15 cellular contexts compared by ENCODE assay signal in genomic region chr2:176063958-176064357, GRCh38. TPM values are rescaled to one million over a fixed set of nuclear protein-coding genes. Genes with fewer than 3 reads are reported as not detected.
DNase-seq lines count a peak whose midpoint lies in the region; TF ChIP-seq lines count a peak whose summit lies in the region.
"Had no signal": no experiment of that assay in that cellular context is flagged by ENCODE, and none has a peak within 500 bp of the region (broad histone marks: within the 10 kb centered on the region; RNA-seq: fewer than 3 reads in every experiment).

No MANE protein-coding gene starts in this region.

- no peak overlapping the region for H3K4ac ChIP-seq in neuronal stem cell (ENCODE audit: low read length)

- H2BK12ac ChIP-seq in neuronal stem cell (ENCODE audit: low read length), result no peak overlapping the region

- no peak overlapping the region for H2BK120ac ChIP-seq in neuronal stem cell (ENCODE audit: low read depth, low read length)

- no CpG with 5 or more reads among the region's 2 CpGs for WGBS in neuronal stem cell (ENCODE audit: extremely low coverage in 2 of 2, insufficient read length in 2 of 2, insufficient replicate concordance in 1 of 2), 2 donors
- 48 to 57% methylated on average over 2 of the region's 2 CpGs for WGBS in tibial nerve, 2 donors

- no peak overlapping the region for H3K23ac ChIP-seq in neuronal stem cell (ENCODE audit: low read depth, low read length, poor library complexity)

- peaks cover 36% of the 10 kb centered on the region for H3K27me3 ChIP-seq in BLaER1
- H3K27me3 ChIP-seq in neuronal stem cell (ENCODE audit: control insufficient read depth in 3 of 3, insufficient read depth in 3 of 3, low read depth in 1 of 3, low read length in 3 of 3), result peaks cover 6 to 39% (median 24%) of the 10 kb centered on the region in 3 experiments
- peaks cover 0 to 92% of the 10 kb centered on the region in 2 donors for H3K27me3 ChIP-seq in tibial nerve

- H4K8ac ChIP-seq in neuronal stem cell (ENCODE audit: low read depth, low read length), result no peak overlapping the region

- H3K4me2 ChIP-seq in BLaER1 (peak overlapping the region; percentile 12; the same call in 1 of the 2 replicates), neuronal stem cell (ENCODE audit: insufficient read depth, low read length, poor library complexity, severe bottlenecking) (no peak overlapping the region)

- H2BK5ac ChIP-seq in neuronal stem cell (ENCODE audit: low read length), result no peak overlapping the region

- no peak for TF ChIP-seq POLR2A in tibial nerve (IDR thresholded peaks at IDR 0.05)

- H3K4me3 ChIP-seq in BLaER1 (no peak overlapping the region), neuronal stem cell (ENCODE audit: low read length in 2 of 2) (no peak overlapping the region), tibial nerve (no peak overlapping the region)

- no peak for TF ChIP-seq EP300 in tibial nerve (IDR thresholded peaks at IDR 0.05)

- H3K9ac ChIP-seq in BLaER1 (no peak overlapping the region), neuronal stem cell (ENCODE audit: low read depth, low read length, poor library complexity) (no peak overlapping the region)

- H3K9me3 ChIP-seq in BLaER1 (peaks cover 26% of the 10 kb centered on the region), neuronal stem cell (replicated peaks in 1 of 2; ENCODE audit: control insufficient read depth in 2 of 2, insufficient read depth in 1 of 2, low read depth in 1 of 2, low read length in 2 of 2) (peaks cover 0 to 4% of the 10 kb centered on the region in 2 donors), tibial nerve (no peaks in the 10 kb centered on the region)

- TF ChIP-seq CTCF in tibial nerve (IDR thresholded peaks at IDR 0.05), result no peak

- H2AK5ac ChIP-seq in neuronal stem cell (ENCODE audit: low read depth, low read length), result no peak overlapping the region

- H4K20me1 ChIP-seq in BLaER1, result no peaks in the 10 kb centered on the region

- no peak overlapping the region for H3K27ac ChIP-seq in BLaER1
- H3K27ac ChIP-seq in neuronal stem cell (replicated peaks; ENCODE audit: low read length), result no peak overlapping the region
- no peak overlapping the region for H3K27ac ChIP-seq in tibial nerve

- DNase-seq in DMS53 (lab: John Stamatoyannopoulos, UW) (peak; percentile 64), MV-4-11 (lab: John Stamatoyannopoulos, UW) (peak; percentile 11), NCI-H774 (lab: John Stamatoyannopoulos, UW) (peak; percentile 50), NCI-H446 (lab: John Stamatoyannopoulos, UW) (no peak), NCI-H2171 treated with DMSO at 0.1 percent for 48 hours (lab: John Stamatoyannopoulos, UW) (no peak), neuronal stem cell (ENCODE audit: low spot score) (no peak), tibial nerve (ENCODE audit: low spot score in 2 of 2) (no peak)
- DNase-seq: activated CD4-positive, CD25-positive, alpha-beta regulatory T cell; activated naive CD4-positive, alpha-beta T cell treated with anti-CD3 and anti-CD28 coated beads, Interleukin-2, amount 10 ng/mL, durations not matched to agents 7 days and 5 days; DND-41; glutamatergic neuron; H7 had no signal

- H3K4me1 ChIP-seq in BLaER1 (peaks cover 8% of the 10 kb centered on the region; the same call in 1 of the 2 replicates), neuronal stem cell (ENCODE audit: control insufficient read depth in 2 of 2, insufficient read depth in 1 of 2, low read depth in 1 of 2, low read length in 2 of 2) (peaks cover 0 to 3% of the 10 kb centered on the region in 2 donors), tibial nerve (peaks cover 0 to 25% (median 12%) of the 10 kb centered on the region in 4 donors)

- H2BK15ac ChIP-seq in neuronal stem cell (ENCODE audit: low read length), result no peak overlapping the region

- H3K14ac ChIP-seq in neuronal stem cell (ENCODE audit: low read length), result no peak overlapping the region

- H3K18ac ChIP-seq in neuronal stem cell (ENCODE audit: low read length), result no peak overlapping the region

- H4K91ac ChIP-seq in neuronal stem cell (ENCODE audit: low read depth, low read length, poor library complexity), result no peak overlapping the region

- no peak overlapping the region for H2AFZ ChIP-seq in neuronal stem cell (ENCODE audit: low read length)

- no peaks in the 10 kb centered on the region for H3K79me1 ChIP-seq in neuronal stem cell (ENCODE audit: low read depth, low read length)

- H3K36me3 ChIP-seq in BLaER1, result no peaks in the 10 kb centered on the region
- no peaks in the 10 kb centered on the region for H3K36me3 ChIP-seq in neuronal stem cell (replicated peaks in 1 of 2; ENCODE audit: control insufficient read depth in 2 of 2, insufficient read depth in 2 of 2, low read length in 2 of 2)
- no peaks in the 10 kb centered on the region for H3K36me3 ChIP-seq in tibial nerve

RNA-seq across cellular contexts. Expression of gene EVX2, which starts 19.8 kb away (rescaled TPM):
- polyA plus RNA-seq in neuronal stem cell (2013, experiment 1 of 2), result not detected
- not detected for polyA plus RNA-seq in neuronal stem cell (2013, experiment 2 of 2)
- not detected for total RNA-seq in tibial nerve
- total RNA-seq: H7; natural killer cell treated with Interleukin-12 subunit alpha and Interleukin-12 subunit beta and Interleukin-15 and Interleukin-18, amount 100 ng/mL, for 72 hours had no signal
- polyA plus RNA-seq: esophagus had no signal

RNA-seq across cellular contexts. Expression of gene HOXD13, which starts 28.6 kb away (rescaled TPM):
- 0.03 TPM for polyA plus RNA-seq in neuronal stem cell (2013, experiment 1 of 2)
- 0.03 TPM for polyA plus RNA-seq in neuronal stem cell (2013, experiment 2 of 2)
- total RNA-seq in tibial nerve, result under 1 TPM in 1 of 4 donors, not detected in 3; 0.21 TPM
- total RNA-seq: natural killer cell treated with Interleukin-12 subunit alpha and Interleukin-12 subunit beta and Interleukin-15 and Interleukin-18, amount 100 ng/mL, for 72 hours had no signal
- polyA plus RNA-seq: esophagus had no signal

RNA-seq across cellular contexts. Expression of gene HOXD12, which starts 35.6 kb away (rescaled TPM):
- not detected for polyA plus RNA-seq in neuronal stem cell (2013, experiment 1 of 2)
- polyA plus RNA-seq in neuronal stem cell (2013, experiment 2 of 2), result not detected
- not detected for total RNA-seq in tibial nerve
- total RNA-seq: H7; natural killer cell treated with Interleukin-12 subunit alpha and Interleukin-12 subunit beta and Interleukin-15 and Interleukin-18, amount 100 ng/mL, for 72 hours had no signal
- polyA plus RNA-seq: esophagus had no signal

RNA-seq across cellular contexts. Expression of gene HOXD11, which starts 43.1 kb away (rescaled TPM):
- polyA plus RNA-seq in neuronal stem cell (2013, experiment 1 of 2), result not detected
- not detected for polyA plus RNA-seq in neuronal stem cell (2013, experiment 2 of 2)
- total RNA-seq in tibial nerve, result 1 to 10 TPM in 2 of 4 donors, under 1 TPM in 1, not detected in 1; 0.21 to 1.8 (median 1.2) TPM
- total RNA-seq: H7; natural killer cell treated with Interleukin-12 subunit alpha and Interleukin-12 subunit beta and Interleukin-15 and Interleukin-18, amount 100 ng/mL, for 72 hours had no signal

RNA-seq across cellular contexts. Expression of gene HOXD10, which starts 52.6 kb away (rescaled TPM):
- not detected for polyA plus RNA-seq in neuronal stem cell (2013, experiment 1 of 2)
- not detected for polyA plus RNA-seq in neuronal stem cell (2013, experiment 2 of 2)
- total RNA-seq in tibial nerve, result 1 to 10 TPM in 2 of 4 donors, under 1 TPM in 2; 0.39 to 2.1 (median 1.1) TPM
- total RNA-seq: natural killer cell treated with Interleukin-12 subunit alpha and Interleukin-12 subunit beta and Interleukin-15 and Interleukin-18, amount 100 ng/mL, for 72 hours had no signal

Comparison
In these comparisons a context has a peak if more than half of its experiments do, and no peak if none do; other contexts are left out.
1. DNase-seq: peak in DMS53 (single experiment), MV-4-11 (single experiment) and NCI-H774 (single experiment); none in NCI-H446 (0 of 2), NCI-H2171 treated with DMSO at 0.1 percent for 48 hours (single experiment), neuronal stem cell (single experiment) and tibial nerve (0 of 2).